In genomic region chr10:93225938-93226337, GRCh38 we compare ENCODE assay signal across 1 cellular context.
TF ChIP-seq lines count a peak whose summit lies in the region.

No MANE protein-coding gene starts in this region.

TF ChIP-seq in SK-N-SH, 30 proteins besides CTCF, POLR2A, EP300 and RAD21 (continued from another document):
- TF ChIP-seq TEAD4 (IDR thresholded peaks at IDR 0.05; ENCODE audit: borderline replicate concordance, insufficient read depth) (no peak), JUND (IDR thresholded peaks at IDR 0.05) (no peak), ZBTB33 (IDR thresholded peaks at IDR 0.05; ENCODE audit: borderline replicate concordance, low read depth) (no peak), IRF3 (IDR thresholded peaks at IDR 0.05; ENCODE audit: low read depth, low read length) (no peak), FOXM1 (IDR thresholded peaks at IDR 0.05; ENCODE audit: low read depth) (no peak), REST (IDR thresholded peaks at IDR 0.05; ENCODE audit: low read depth, low read length) (no peak), RFX5 (IDR thresholded peaks at IDR 0.05; ENCODE audit: low read length) (no peak), PBX3 (IDR thresholded peaks at IDR 0.05) (no peak), RXRA (IDR thresholded peaks at IDR 0.05; ENCODE audit: borderline replicate concordance, low read depth) (no peak), TCF12 (IDR thresholded peaks at IDR 0.05) (no peak), ELF1 (IDR thresholded peaks at IDR 0.05) (no peak), TAF1 (IDR thresholded peaks at IDR 0.05; ENCODE audit: borderline replicate concordance, low read depth, low read length) (no peak), MXI1 (IDR thresholded peaks at IDR 0.05; ENCODE audit: low read depth, low read length) (no peak)
